In the genomic region with DNA sequence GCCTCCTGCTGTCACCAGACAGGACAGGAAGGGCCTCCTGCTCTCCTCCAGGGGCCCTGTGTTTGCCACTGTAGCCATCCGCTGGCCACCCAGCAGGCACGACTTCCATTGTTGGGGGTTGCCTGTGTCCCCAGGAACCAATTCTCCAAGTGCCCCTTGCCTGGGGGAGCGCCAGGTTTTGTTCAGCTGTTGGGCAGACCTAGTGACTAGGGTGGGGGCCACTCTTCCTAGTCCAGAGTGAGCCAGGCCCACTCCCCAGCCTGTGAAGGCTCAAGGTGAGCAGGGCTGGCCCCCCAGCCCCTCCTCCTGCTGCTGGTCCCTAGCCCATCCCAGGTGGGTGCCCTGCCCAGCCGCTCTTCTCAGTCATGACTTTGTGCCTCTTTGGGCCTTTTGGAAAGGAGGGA, we compare ENCODE assay signal across 21 cellular contexts. TPM values are rescaled to one million over a fixed set of nuclear protein-coding genes. Genes with fewer than 3 reads are reported as not detected.
A peak's percentile ranks its signal among the peaks of the same experiment; 100 is the strongest.
DNase-seq lines count a peak whose midpoint lies in the region; ATAC-seq and TF ChIP-seq lines count a peak whose summit lies in the region.
"Had no signal": no experiment of that assay in that cellular context is flagged by ENCODE, and none has a peak within 500 bp of the region (broad histone marks: within the 10 kb centered on the region; RNA-seq: fewer than 3 reads in every experiment).

No MANE protein-coding gene starts in this region.

- peak overlapping the region in 5 of 11 experiments; percentile 17 to 55 (median 39); a peak in 10 of 22 replicates for H3K27ac ChIP-seq in BLaER1 treated with 17β-estradiol and CSF1 and Interleukin-3, amounts not matched to agents 10 nM and 100 nM
- H3K27ac ChIP-seq in RWPE2 (ENCODE audit: poor library complexity, severe bottlenecking): no peak overlapping the region
- H3K27ac ChIP-seq in suprapubic skin: no peak overlapping the region
- H3K27ac ChIP-seq: adrenal gland, epithelial cell of prostate, WERI-Rb-1 had no signal

- TF ChIP-seq EP300 in suprapubic skin (IDR thresholded peaks at IDR 0.05): no peak

- H3K9me3 ChIP-seq in BLaER1 treated with 17β-estradiol and CSF1 and Interleukin-3, amounts not matched to agents 10 nM and 100 nM (replicated peaks in 1 of 11): no peaks in the 10 kb centered on the region
- H3K9me3 ChIP-seq in RWPE2 (ENCODE audit: severe bottlenecking): no peaks in the 10 kb centered on the region
- H3K9me3 ChIP-seq in suprapubic skin: no peaks in the 10 kb centered on the region
- H3K9me3 ChIP-seq: adrenal gland had no signal

- TF ChIP-seq POLR2A in suprapubic skin (IDR thresholded peaks at IDR 0.05): no peak

- no peak overlapping the region; a peak in 1 of 20 replicates for H3K4me3 ChIP-seq in BLaER1 treated with 17β-estradiol and CSF1 and Interleukin-3, amounts not matched to agents 10 nM and 100 nM
- H3K4me3 ChIP-seq in RWPE2 (ENCODE audit: severe bottlenecking) (no peak overlapping the region), suprapubic skin (no peak overlapping the region)
- H3K4me3 ChIP-seq: adrenal gland had no signal

- H3K27me3 ChIP-seq in BLaER1 treated with 17β-estradiol and CSF1 and Interleukin-3, amounts not matched to agents 10 nM and 100 nM: no peaks in the 10 kb centered on the region
- H3K27me3 ChIP-seq in RWPE2 (ENCODE audit: insufficient read depth, poor library complexity, severe bottlenecking) (no peaks in the 10 kb centered on the region), suprapubic skin (no peaks in the 10 kb centered on the region)
- H3K27me3 ChIP-seq: adrenal gland had no signal

- H3K4me2 ChIP-seq in BLaER1 treated with 17β-estradiol and CSF1 and Interleukin-3, amounts not matched to agents 10 nM and 100 nM: peak overlapping the region; percentile 50 to 97 (median 92)

- TF ChIP-seq CTCF in RWPE2 (IDR thresholded peaks at IDR 0.05; ENCODE audit: poor library complexity, severe bottlenecking) (no peak), suprapubic skin (IDR thresholded peaks at IDR 0.05) (no peak)

- ATAC-seq in RWPE2 (ENCODE audit: low read depth): no peak
- ATAC-seq: activated T-cell treated with anti-CD3 and anti-CD28 coated beads, Interleukin-2, amount 50 U/mL, for 4 hours had no signal

- 83% methylated on average over 2 of the region's 4 CpGs for WGBS in suprapubic skin

- H4K20me1 ChIP-seq in BLaER1 treated with 17β-estradiol and CSF1 and Interleukin-3, amounts not matched to agents 10 nM and 100 nM: peaks cover 10 to 74% (median 54%) of the 10 kb centered on the region in 11 experiments; a peak in 19 of 22 replicates

- peak; percentile 49 for DNase-seq in RWPE2 (ENCODE audit: low spot score)
- DNase-seq in islet precursor cell: peak; percentile 32
- DNase-seq in suprapubic skin (ENCODE audit: low spot score in 2 of 2): peak; percentile 49 to 76
- DNase-seq in SIG-M5 treated with dmso at 0.1 percent for 504 hours (lab: John Stamatoyannopoulos, UW; ENCODE audit: unreplicated experiment): no peak
- no peak for DNase-seq in HK-2 (ENCODE audit: unreplicated experiment)
- no peak for DNase-seq in NCI-H2196 (lab: John Stamatoyannopoulos, UW; ENCODE audit: unreplicated experiment)
- DNase-seq: activated CD4-positive, alpha-beta T cell treated with anti-CD3 and anti-CD28 coated beads, Interleukin-2, amount 10 ng/mL, durations not matched to agents 7 days and 5 days; activated naive CD4-positive, alpha-beta T cell treated with Interleukin-2 at 50 U/mL for 16 hours; activated T-cell treated with anti-CD3 and anti-CD28 coated beads, Interleukin-2, amount 50 U/mL, for 4 hours; effector CD4-positive, alpha-beta T cell; Kasumi-1; NCI-H1436 treated with DMSO at 0.1 percent for 48 hours; NCI-H82; RPMI8226; stimulated activated CD8-positive, alpha-beta memory T cell treated with anti-CD3 and anti-CD28 coated beads, Interleukin-4, amount 100 ng/mL, for 48 hours; T1000; trophoblast cell; WERI-Rb-1 had no signal

- peaks cover 58 to 78% (median 63%) of the 10 kb centered on the region in 10 experiments for H3K4me1 ChIP-seq in BLaER1 treated with 17β-estradiol and CSF1 and Interleukin-3, amounts not matched to agents 10 nM and 100 nM
- H3K4me1 ChIP-seq in RWPE2 (ENCODE audit: insufficient read depth, poor library complexity, severe bottlenecking) (peaks cover 5% of the 10 kb centered on the region), suprapubic skin (peaks cover 59% of the 10 kb centered on the region)

- 0 out of 22 replicates have a peak overlapping the region, but pooled peaks of 1 of the 11 experiments have one; percentile 12 for H3K9ac ChIP-seq in BLaER1 treated with 17β-estradiol and CSF1 and Interleukin-3, amounts not matched to agents 10 nM and 100 nM

- H3K36me3 ChIP-seq in BLaER1 treated with 17β-estradiol and CSF1 and Interleukin-3, amounts not matched to agents 10 nM and 100 nM: peaks cover 0 to 4% (median 0%) of the 10 kb centered on the region in 11 experiments; a peak in 2 of 22 replicates
- no peaks in the 10 kb centered on the region for H3K36me3 ChIP-seq in RWPE2 (ENCODE audit: low read depth)
- peaks cover under 1% of the 10 kb centered on the region for H3K36me3 ChIP-seq in suprapubic skin
- H3K36me3 ChIP-seq: adrenal gland, WERI-Rb-1 had no signal

RNA-seq across cellular contexts. Expression of gene OSBPL5, which starts 30.9 kb away (rescaled TPM):
- 10 to 100 TPM; 43.4 to 75.2 (median 56.8) TPM for total RNA-seq in suprapubic skin

Comparison
In these comparisons a context has a peak if more than half of its experiments do, and no peak if none do; other contexts are left out.
1. DNase-seq: peak in RWPE2 (single experiment), islet precursor cell (single experiment) and suprapubic skin (2 of 2); none in SIG-M5 treated with dmso at 0.1 percent for 504 hours (single experiment), HK-2 (single experiment) and NCI-H2196 (single experiment).